Comparison of ENCODE assay signal across 22 cellular contexts in the genomic region with DNA sequence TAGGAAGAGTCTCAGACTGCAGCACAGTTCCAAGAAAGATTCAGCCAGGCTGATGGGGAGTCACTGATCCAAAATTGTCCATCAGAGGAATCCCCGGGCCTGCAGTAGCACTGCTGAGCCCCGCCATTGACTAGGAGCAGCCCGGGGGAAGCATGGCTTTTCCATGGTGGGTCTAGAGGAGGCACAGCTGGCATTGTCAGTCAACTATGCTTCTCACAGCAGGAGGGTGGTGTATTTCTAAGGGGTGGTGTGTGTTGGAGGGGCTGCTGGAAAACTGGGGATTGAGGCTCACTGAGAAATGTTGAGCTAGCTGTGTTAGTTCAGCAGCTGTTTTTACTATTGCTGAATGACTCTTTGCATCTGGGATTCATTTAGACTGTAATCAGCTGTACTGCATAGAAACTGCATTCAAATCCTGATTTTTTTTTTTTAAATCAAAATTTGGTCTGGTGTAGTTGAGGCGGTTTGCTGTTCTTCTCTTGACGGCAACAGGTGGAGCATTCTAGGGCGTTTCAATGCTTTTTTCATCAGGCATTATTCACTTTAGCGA.
"Had no signal": no experiment of that assay in that cellular context is flagged by ENCODE, and none has a peak within 500 bp of the region (broad histone marks: within the 10 kb centered on the region; RNA-seq: fewer than 3 reads in every experiment).

No MANE protein-coding gene starts in this region.

- H3K27me3 Mint-ChIP-seq: activated CD4-positive, alpha-beta T cell treated with anti-CD3 and anti-CD28 coated beads for 36 hours; naive thymus-derived CD4-positive, alpha-beta T cell had no signal

- DNase-seq: activated CD4-positive, alpha-beta T cell treated with anti-CD3 and anti-CD28 coated beads for 36 hours; activated CD8-positive, alpha-beta memory T cell treated with anti-CD3 and anti-CD28 coated beads, Interleukin-2, amount 50 U/mL, for 48 hours; activated CD8-positive, alpha-beta T cell treated with anti-CD3 and anti-CD28 coated beads, Interleukin-2, amount 10 ng/mL, durations not matched to agents 7 days and 5 days; activated naive CD4-positive, alpha-beta T cell treated with anti-CD3 and anti-CD28 coated beads for 36 hours; adrenal gland; caudate nucleus; effector CD4-positive, alpha-beta T cell; hypothalamus; immature natural killer cell; left colon; naive thymus-derived CD4-positive, alpha-beta T cell; nucleus accumbens; right lobe of liver; spleen; stimulated activated CD4-positive, alpha-beta T cell treated with anti-CD3 and anti-CD28 coated beads, Interleukin-1b, Interleukin-23, amount 100 ng/mL, for 48 hours; stimulated activated naive CD4-positive, alpha-beta T cell; T-helper 9 cell; upper lobe of left lung had no signal

- H3K27ac Mint-ChIP-seq: activated CD4-positive, alpha-beta T cell treated with anti-CD3 and anti-CD28 coated beads for 36 hours; activated CD8-positive, alpha-beta T cell treated with anti-CD3 and anti-CD28 coated beads, Interleukin-2, amount 10 ng/mL, durations not matched to agents 7 days and 5 days; activated naive CD4-positive, alpha-beta T cell treated with anti-CD3 and anti-CD28 coated beads for 36 hours; immature natural killer cell had no signal

- H3K4me3 ChIP-seq: adrenal gland, coronary artery, lung, prostate gland, right lobe of liver, spleen, upper lobe of left lung had no signal

- ATAC-seq: activated CD4-positive, alpha-beta T cell treated with anti-CD3 and anti-CD28 coated beads for 36 hours; activated CD8-positive, alpha-beta T cell treated with anti-CD3 and anti-CD28 coated beads, Interleukin-2, amount 10 ng/mL, durations not matched to agents 7 days and 5 days; naive thymus-derived CD4-positive, alpha-beta T cell; right lobe of liver had no signal

- H3K9me3 Mint-ChIP-seq: activated naive CD4-positive, alpha-beta T cell treated with anti-CD3 and anti-CD28 coated beads for 36 hours; immature natural killer cell; naive thymus-derived CD4-positive, alpha-beta T cell had no signal

- H3K27me3 ChIP-seq: adrenal gland, right lobe of liver, spleen, upper lobe of left lung had no signal

- H3K9me3 ChIP-seq: adrenal gland, prostate gland, right lobe of liver, spleen, upper lobe of left lung had no signal

- H3K27ac ChIP-seq: adrenal gland, coronary artery, prostate gland, right lobe of liver, spleen, upper lobe of left lung, VCaP had no signal

- H3K4me3 Mint-ChIP-seq: activated CD4-positive, alpha-beta T cell treated with anti-CD3 and anti-CD28 coated beads for 36 hours; activated CD8-positive, alpha-beta T cell treated with anti-CD3 and anti-CD28 coated beads, Interleukin-2, amount 10 ng/mL, durations not matched to agents 7 days and 5 days; activated naive CD4-positive, alpha-beta T cell treated with anti-CD3 and anti-CD28 coated beads for 36 hours; naive thymus-derived CD4-positive, alpha-beta T cell had no signal

- H3K36me3 ChIP-seq: prostate gland had no signal
